In the genomic region with DNA sequence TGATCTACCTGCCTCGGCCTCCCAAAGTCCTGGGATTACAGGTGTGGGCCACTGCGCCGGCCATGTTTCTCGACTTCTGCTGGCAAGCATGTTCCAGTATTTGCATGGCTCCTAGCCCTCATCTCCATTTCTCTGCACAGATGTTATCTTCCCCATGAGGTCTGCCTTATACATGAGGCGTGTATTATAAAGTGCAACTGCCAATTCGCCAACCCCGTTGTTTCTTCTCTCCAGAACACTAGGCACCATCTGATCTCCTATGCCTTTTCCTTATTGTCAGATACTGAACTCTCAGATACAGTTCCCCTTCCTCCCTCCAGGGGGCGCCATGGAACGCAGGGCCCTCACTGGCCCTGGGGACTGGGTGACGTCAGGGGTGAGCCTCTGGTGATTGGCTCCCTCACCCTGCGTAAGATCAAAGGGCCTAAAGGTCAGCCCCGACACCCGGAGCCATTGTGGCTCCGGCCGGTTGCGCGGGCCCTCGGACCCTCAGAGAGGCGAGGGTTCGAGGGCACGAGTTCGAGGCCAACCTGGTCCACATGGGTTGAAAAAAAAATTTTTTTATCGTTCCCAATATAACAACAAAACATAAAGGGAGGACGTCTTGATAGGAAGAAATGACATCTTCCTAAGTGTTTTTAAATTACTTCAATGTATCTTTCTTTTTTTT, we compare ENCODE assay signal across 9 cellular contexts. TPM values are rescaled to one million over a fixed set of nuclear protein-coding genes. Genes with fewer than 3 reads are reported as not detected.
DNase-seq lines count a peak whose midpoint lies in the region; ATAC-seq and TF ChIP-seq lines count a peak whose summit lies in the region.
"Not testable (repeated sequence)": the region's sequence is repeated elsewhere in the genome, so short reads cannot be mapped to it uniquely, and the experiment has no call there.
"Had no signal": no experiment of that assay in that cellular context is flagged by ENCODE, and none has a peak within 500 bp of the region (broad histone marks: within the 10 kb centered on the region; RNA-seq: fewer than 3 reads in every experiment).

No MANE protein-coding gene starts in this region.

- not testable (repeated sequence) for H4K20me1 ChIP-seq in H9 (ENCODE audit: control insufficient read depth, insufficient read depth, insufficient read length); SK-N-SH (ENCODE audit: insufficient read depth); neural progenitor cell (ENCODE audit: low read depth)

- not testable (repeated sequence) for H3K18ac ChIP-seq in H9 (ENCODE audit: insufficient read length, low read depth, low read length)

- not testable (repeated sequence) for H2AK5ac ChIP-seq in H9 (ENCODE audit: insufficient read length, low read length)

- H3K4me1 ChIP-seq in H9 (ENCODE audit: insufficient read depth, low read length); SK-N-SH (ENCODE audit: control insufficient read depth in 1 of 2, insufficient read depth in 2 of 2, low read depth in 1 of 2, low read length in 1 of 2); right cardiac atrium (ENCODE audit: control insufficient read depth, insufficient read depth, low read length); neural progenitor cell: not testable (repeated sequence)

- H3K27me3 Mint-ChIP-seq in H9 (ENCODE audit: low read depth); neural progenitor cell (ENCODE audit: insufficient read depth, low read depth): not testable (repeated sequence)

- H3K4me2 ChIP-seq in H9 (ENCODE audit: insufficient read depth, insufficient read length, low read length); SK-N-SH; neural progenitor cell: not testable (repeated sequence)

- not testable (repeated sequence) for H3F3A ChIP-seq in SK-N-SH (replicated peaks; ENCODE audit: insufficient read depth); neural progenitor cell (ENCODE audit: low read depth)

- H3T11ph ChIP-seq in H9 (ENCODE audit: low read length): not testable (repeated sequence)

- not testable (repeated sequence) for H3K4me1 Mint-ChIP-seq in H9; neural progenitor cell; stimulated activated effector memory CD8-positive, alpha-beta T cell treated with anti-CD3 and anti-CD28 coated beads, Interleukin-12 subunit alpha, Interleukin-12 subunit beta, amount 100 ng/mL, for 72 hours

- intact Hi-C loops in right cardiac atrium (cut with DNase I): not testable (repeated sequence)

- H3K27ac ChIP-seq in H9 (ENCODE audit: insufficient read length, low read depth, low read length); SK-N-SH (ENCODE audit: low read depth in 2 of 2, low read length in 1 of 2); right cardiac atrium (ENCODE audit: low read length); neural progenitor cell: not testable (repeated sequence)

- H3K27me3 ChIP-seq in H9 (ENCODE audit: insufficient read depth, low read length); SK-N-SH (ENCODE audit: insufficient read depth); right cardiac atrium (ENCODE audit: control insufficient read depth, insufficient read depth); neural progenitor cell: not testable (repeated sequence)

- peak overlapping the region in 2 of 3 experiments; percentile 93 to 95; a peak in 2 of 7 replicates for H3K27ac Mint-ChIP-seq in H9
- not testable (repeated sequence) for H3K27ac Mint-ChIP-seq in neural progenitor cell; stimulated activated effector memory CD8-positive, alpha-beta T cell treated with anti-CD3 and anti-CD28 coated beads, Interleukin-12 subunit alpha, Interleukin-12 subunit beta, amount 100 ng/mL, for 72 hours

- not testable (repeated sequence) for H4K91ac ChIP-seq in H9 (ENCODE audit: insufficient read length, low read depth, low read length)

- H3K9me3 ChIP-seq in H9 (ENCODE audit: control insufficient read depth, low read depth, low read length); SK-N-SH; right cardiac atrium (ENCODE audit: control insufficient read depth, low read length); neural progenitor cell (ENCODE audit: low read depth): not testable (repeated sequence)

- not testable (repeated sequence) for DNase-seq in AG10803 (ENCODE audit: low read depth); H9; SK-N-SH; neural progenitor cell (ENCODE audit: low spot score)
- peak; percentile 40 to 45 for DNase-seq in activated T-cell treated with anti-CD3 and anti-CD28 coated beads, Interleukin-2, amount 50 U/mL, for 48 hours
- DNase-seq in central memory CD4-positive, alpha-beta T cell: peak; percentile 14
- DNase-seq in right cardiac atrium: peak in 2 of 3 donors; percentile 39 to 40
- DNase-seq in stimulated activated effector memory CD8-positive, alpha-beta T cell treated with anti-CD3 and anti-CD28 coated beads, Interleukin-12 subunit alpha, Interleukin-12 subunit beta, amount 100 ng/mL, for 72 hours (ENCODE audit: low spot score in 2 of 2): peak; percentile 26 to 71

- H3K9me2 ChIP-seq in SK-N-SH: not testable (repeated sequence)

- H4K5ac ChIP-seq in H9 (ENCODE audit: insufficient read length, low read depth, low read length): not testable (repeated sequence)

- not testable (repeated sequence) for H3K4ac ChIP-seq in H9 (ENCODE audit: low read depth, low read length)

- H2BK5ac ChIP-seq in H9 (ENCODE audit: insufficient read length, low read length): not testable (repeated sequence)

- H3K4me3 ChIP-seq in AG10803 (ENCODE audit: low read length); SK-N-SH (ENCODE audit: low read depth in 2 of 2, low read length in 1 of 2); right cardiac atrium (ENCODE audit: low read length); neural progenitor cell: not testable (repeated sequence)

- H4K8ac ChIP-seq in H9 (replicated peaks; ENCODE audit: insufficient read length, low read depth, low read length): not testable (repeated sequence)

- not testable (repeated sequence) for H3K79me1 ChIP-seq in H9 (ENCODE audit: insufficient read depth, low read depth, low read length, poor library complexity, severe bottlenecking)

- not testable (repeated sequence) for H3K14ac ChIP-seq in H9 (ENCODE audit: insufficient read depth, low read length)

- not testable (repeated sequence) for H3K9ac ChIP-seq in H9 (ENCODE audit: extremely low read depth, insufficient read length, low read length); SK-N-SH; neural progenitor cell

- not testable (repeated sequence) for TF ChIP-seq EP300 in SK-N-SH (IDR thresholded peaks at IDR 0.05; ENCODE audit: borderline replicate concordance in 1 of 2, low read depth in 1 of 2, low read length in 1 of 2)

- H2BK120ac ChIP-seq in H9 (ENCODE audit: low read depth, low read length, poor library complexity, severe bottlenecking): not testable (repeated sequence)

- peak; percentile 5; the same call in 1 of the 2 replicates for TF ChIP-seq CTCF in AG10803 (conservative IDR thresholded peaks at IDR 0.05; ENCODE audit: low read length)
- TF ChIP-seq CTCF in H9 (conservative IDR thresholded peaks at IDR 0.05): peak; percentile 65
- TF ChIP-seq CTCF in SK-N-SH (IDR thresholded peaks at IDR 0.05): peak; percentile 57
- TF ChIP-seq CTCF in neural progenitor cell (IDR thresholded peaks at IDR 0.05): peak; percentile 57

- CTCF ChIA-PET in SK-N-SH (lab: Yijun Ruan, JAX): not testable (repeated sequence)

- not testable (repeated sequence) for TF ChIP-seq RAD21 in SK-N-SH (IDR thresholded peaks at IDR 0.05; ENCODE audit: low read length)

- not testable (repeated sequence) for H2BK12ac ChIP-seq in H9 (ENCODE audit: insufficient read length, low read depth, low read length)

- not testable (repeated sequence) for H3K36me3 Mint-ChIP-seq in H9 (ENCODE audit: insufficient read depth in 1 of 3, low read depth in 3 of 3); neural progenitor cell; stimulated activated effector memory CD8-positive, alpha-beta T cell treated with anti-CD3 and anti-CD28 coated beads, Interleukin-12 subunit alpha, Interleukin-12 subunit beta, amount 100 ng/mL, for 72 hours

- not testable (repeated sequence) for H3K4me3 Mint-ChIP-seq in H9; neural progenitor cell; stimulated activated effector memory CD8-positive, alpha-beta T cell treated with anti-CD3 and anti-CD28 coated beads, Interleukin-12 subunit alpha, Interleukin-12 subunit beta, amount 100 ng/mL, for 72 hours

- H3K79me2 ChIP-seq in H9 (ENCODE audit: insufficient read depth, low read length); SK-N-SH (ENCODE audit: insufficient read depth); neural progenitor cell (ENCODE audit: low read depth): not testable (repeated sequence)

- ATAC-seq in right cardiac atrium; stimulated activated effector memory CD8-positive, alpha-beta T cell treated with anti-CD3 and anti-CD28 coated beads, Interleukin-12 subunit alpha, Interleukin-12 subunit beta, amount 100 ng/mL, for 72 hours: not testable (repeated sequence)

- H2AFZ ChIP-seq in H9 (ENCODE audit: low read length); SK-N-SH (ENCODE audit: low read depth); neural progenitor cell (replicated peaks): not testable (repeated sequence)

- H3K9me3 Mint-ChIP-seq in H9; neural progenitor cell; stimulated activated effector memory CD8-positive, alpha-beta T cell treated with anti-CD3 and anti-CD28 coated beads, Interleukin-12 subunit alpha, Interleukin-12 subunit beta, amount 100 ng/mL, for 72 hours: not testable (repeated sequence)

- POLR2A ChIA-PET in SK-N-SH (lab: Yijun Ruan, JAX): not testable (repeated sequence)

- not testable (repeated sequence) for H3K36me3 ChIP-seq in SK-N-SH (replicated peaks in 1 of 2; ENCODE audit: control insufficient read depth in 1 of 2, insufficient read depth in 2 of 2, low read length in 1 of 2); neural progenitor cell

- H3K56ac ChIP-seq in H9 (ENCODE audit: insufficient read length, low read depth, low read length): not testable (repeated sequence)

- H2BK15ac ChIP-seq in H9 (ENCODE audit: low read depth, low read length): not testable (repeated sequence)

- no CpG with 5 or more reads among the region's 24 CpGs for WGBS in H9 (ENCODE audit: extremely low coverage, insufficient read length, low lambda C conversion rate)
- 44% methylated on average over 23 of the region's 24 CpGs for WGBS in SK-N-SH (ENCODE audit: low lambda C conversion rate)
- 88% methylated on average over 19 of the region's 24 CpGs for WGBS in right cardiac atrium

- not testable (repeated sequence) for H3K23ac ChIP-seq in H9 (ENCODE audit: insufficient read length, low read depth, low read length)

- not testable (repeated sequence) for H3K23me2 ChIP-seq in H9 (ENCODE audit: insufficient read length, low read depth, low read length, poor library complexity, severe bottlenecking)

- H2BK20ac ChIP-seq in H9 (ENCODE audit: low read depth, low read length, poor library complexity, severe bottlenecking): not testable (repeated sequence)

RNA-seq across cellular contexts. Expression of a gene that starts 42.0 kb away (rescaled TPM):
- total RNA-seq in H9 (2021) (not detected in 2 replicates), right cardiac atrium (not detected), neural progenitor cell (ENCODE audit: low replicate concordance) (not detected in 2 replicates)
- polyA plus RNA-seq in SK-N-SH (2012; rRNA removed) (not detected in 2 replicates), right cardiac atrium (not detected)
- not detected in 2 replicates for polyA plus RNA-seq in SK-N-SH (2012; cell fraction: cytosol; rRNA removed)
- polyA plus RNA-seq in SK-N-SH (2012; cell fraction: nucleus; rRNA removed): not detected in 2 replicates
- total RNA-seq: omental fat pad had no signal

RNA-seq across cellular contexts. Expression of a gene that starts 44.4 kb away (rescaled TPM):
- total RNA-seq in H9 (2021) (not detected in 2 replicates), right cardiac atrium (not detected), neural progenitor cell (ENCODE audit: low replicate concordance) (not detected in 2 replicates)
- polyA plus RNA-seq in SK-N-SH (2012; rRNA removed) (not detected in 2 replicates), right cardiac atrium (not detected)
- polyA plus RNA-seq in SK-N-SH (2012; cell fraction: cytosol; rRNA removed): not detected in 2 replicates
- not detected in 2 replicates for polyA plus RNA-seq in SK-N-SH (2012; cell fraction: nucleus; rRNA removed)
- total RNA-seq: omental fat pad had no signal

Comparison
In these comparisons a context has a peak if more than half of its experiments do, and no peak if none do; other contexts are left out.
1. CTCF ChIP-seq: peak in every context shown above with its lines; median percentile 65 in H9; 57 in SK-N-SH; 57 in neural progenitor cell; 5 in AG10803.